Comparison of ENCODE assay signal across 8 cellular contexts in the genomic region with DNA sequence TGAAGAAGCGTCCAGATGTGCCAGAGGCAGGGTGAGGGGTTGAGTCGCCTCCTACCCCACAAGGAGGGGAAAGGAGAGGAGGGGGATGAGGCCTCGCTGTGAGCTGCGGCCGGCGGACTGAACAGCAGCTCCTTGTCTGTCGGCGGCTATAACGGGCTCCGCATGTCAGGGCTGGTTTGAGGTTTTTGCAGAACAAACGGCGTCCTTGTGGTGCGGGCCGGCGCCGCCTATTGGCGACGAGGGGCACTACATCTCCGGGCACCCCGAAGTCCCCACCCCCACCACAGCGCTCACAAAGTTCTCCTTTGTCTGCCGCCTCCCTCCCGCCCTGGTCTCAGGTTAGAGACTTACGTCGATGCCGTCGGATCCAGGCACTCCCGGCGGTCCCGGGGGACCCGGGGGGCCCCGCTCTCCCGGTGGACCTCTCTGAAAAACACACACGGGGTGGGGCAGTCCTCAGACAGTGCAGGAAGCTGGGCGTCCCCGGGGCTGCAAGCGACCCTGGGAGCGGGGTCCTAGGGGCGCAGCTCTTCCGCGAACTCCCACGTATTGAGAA.
DNase-seq lines count a peak whose midpoint lies in the region; ATAC-seq and TF ChIP-seq lines count a peak whose summit lies in the region.

No MANE protein-coding gene starts in this region.

- TF ChIP-seq CTCF in RWPE2 (IDR thresholded peaks at IDR 0.05; ENCODE audit: poor library complexity, severe bottlenecking) = peak; percentile 82
- TF ChIP-seq CTCF in foreskin fibroblast (IDR thresholded peaks at IDR 0.05; ENCODE audit: low read depth, low read length) = peak; percentile 94
- peak; percentile 98 for TF ChIP-seq CTCF in nephron progenitor cell (IDR thresholded peaks at IDR 0.05)

- H3K4me3 ChIP-seq in RWPE2 (ENCODE audit: severe bottlenecking) (no peak overlapping the region), foreskin fibroblast (ENCODE audit: low read depth in 1 of 2, low read length in 2 of 2) (peak overlapping the region; percentile 32 to 34)

- peaks cover 40% of the 10 kb centered on the region for H3K4me1 Mint-ChIP-seq in nephron progenitor cell

- no peaks in the 10 kb centered on the region for H3K36me3 Mint-ChIP-seq in nephron progenitor cell (ENCODE audit: low read depth)

- no peaks in the 10 kb centered on the region for H3K9me3 ChIP-seq in RWPE2 (ENCODE audit: severe bottlenecking)

- H3K27ac Mint-ChIP-seq in nephron progenitor cell = no peak overlapping the region

- H3K27me3 Mint-ChIP-seq in nephron progenitor cell (ENCODE audit: low read depth, poor library complexity) = peaks cover 62% of the 10 kb centered on the region

- in situ Hi-C loops in ACHN (cut with HindIII; ENCODE audit: low pct_ligation_motif_present, low pct_unique_long_range_greater_than_20kb, low sequenced_read_pairs) (no loop called here), KBM-7 (cut with MboI; ENCODE audit: low pct_unique_long_range_greater_than_20kb, low sequenced_read_pairs) (no loop called here)

- H3K27ac ChIP-seq in RWPE2 (ENCODE audit: poor library complexity, severe bottlenecking) = no peak overlapping the region

- H3K4me1 ChIP-seq in RWPE2 (ENCODE audit: insufficient read depth, poor library complexity, severe bottlenecking) = no peaks in the 10 kb centered on the region

- no peaks in the 10 kb centered on the region for H3K36me3 ChIP-seq in RWPE2 (ENCODE audit: low read depth)

- ATAC-seq in GM18909 (IDR thresholded peaks at IDR 0.05; ENCODE audit: poor library complexity, unreplicated experiment) (peak; percentile 44), RWPE2 (ENCODE audit: low read depth) (peak; percentile 63)

- no peaks in the 10 kb centered on the region for H3K9me3 Mint-ChIP-seq in nephron progenitor cell

- H3K27me3 ChIP-seq in RWPE2 (ENCODE audit: insufficient read depth, poor library complexity, severe bottlenecking) = peaks cover 24% of the 10 kb centered on the region

- peak overlapping the region; percentile 82 for H3K4me3 Mint-ChIP-seq in nephron progenitor cell

- DNase-seq in ACHN = peak; percentile 32
- peak; percentile 96 for DNase-seq in KBM-7
- DNase-seq in RWPE2 (ENCODE audit: low spot score) = no peak
- DNase-seq in activated gamma-delta T cell (lab: John Stamatoyannopoulos, UW) = peak; percentile 52
- DNase-seq in foreskin fibroblast = peak; percentile 75 to 90
- peak; percentile 87 for DNase-seq in nephron progenitor cell
- DNase-seq in stimulated activated naive CD4-positive, alpha-beta T cell (lab: John Stamatoyannopoulos, UW) = peak; percentile 76 to 92 (median 81)
